In genomic region chr2:160474891-160475795, GRCh38 we compare ENCODE assay signal across 11 cellular contexts. TPM values are rescaled to one million over a fixed set of nuclear protein-coding genes. Genes with fewer than 3 reads are reported as not detected.
A peak's percentile ranks its signal among the peaks of the same experiment; 100 is the strongest.
DNase-seq lines count a peak whose midpoint lies in the region; ATAC-seq and TF ChIP-seq lines count a peak whose summit lies in the region.
"Had no signal": no experiment of that assay in that cellular context is flagged by ENCODE, and none has a peak within 500 bp of the region (broad histone marks: within the 10 kb centered on the region; RNA-seq: fewer than 3 reads in every experiment).

No MANE protein-coding gene starts in this region.

- TF ChIP-seq CTCF in fibroblast of villous mesenchyme (IDR thresholded peaks at IDR 0.05; ENCODE audit: insufficient read depth, low read depth, low read length) (no peak), smooth muscle cell (IDR thresholded peaks at IDR 0.05; ENCODE audit: borderline replicate concordance, insufficient read depth, poor library complexity, severe bottlenecking) (no peak), neural progenitor cell (IDR thresholded peaks at IDR 0.05) (no peak)

- WGBS in smooth muscle cell (ENCODE audit: low lambda C conversion rate) = 57% methylated on average over 7 of the region's 7 CpGs

- H3K4me3 ChIP-seq in SJSA1 = no peak overlapping the region
- H3K4me3 ChIP-seq in fibroblast of villous mesenchyme (ENCODE audit: low read depth, low read length) = peak overlapping the region; percentile 2
- no peak overlapping the region for H3K4me3 ChIP-seq in smooth muscle cell
- no peak overlapping the region for H3K4me3 ChIP-seq in neural progenitor cell

- H4K20me1 ChIP-seq in smooth muscle cell (ENCODE audit: low read depth) = peaks cover 48% of the 10 kb centered on the region
- H4K20me1 ChIP-seq in neural progenitor cell (ENCODE audit: low read depth) = peaks cover 12% of the 10 kb centered on the region

- H3K27me3 ChIP-seq in SJSA1 (replicated peaks) (no peaks in the 10 kb centered on the region), smooth muscle cell (ENCODE audit: low read depth) (no peaks in the 10 kb centered on the region), neural progenitor cell (no peaks in the 10 kb centered on the region)

- H3K36me3 Mint-ChIP-seq in activated T-cell treated with anti-CD3 and anti-CD28 coated beads, Interleukin-2, amount 50 U/mL, for 24 hours (ENCODE audit: low read depth) = peaks cover 3% of the 10 kb centered on the region
- H3K36me3 Mint-ChIP-seq in neural progenitor cell = peaks cover 3% of the 10 kb centered on the region

- H3K36me3 ChIP-seq in SJSA1 (peaks cover 5% of the 10 kb centered on the region; the same call in 1 of the 2 replicates), smooth muscle cell (ENCODE audit: low read depth) (no peaks in the 10 kb centered on the region), neural progenitor cell (no peaks in the 10 kb centered on the region)

- H3K4me1 ChIP-seq in SJSA1 (replicated peaks) (peaks cover 81% of the 10 kb centered on the region), smooth muscle cell (ENCODE audit: low read depth) (peaks cover 44% of the 10 kb centered on the region), neural progenitor cell (peaks cover 38% of the 10 kb centered on the region)

- peak overlapping the region; percentile 91 for H3K27ac ChIP-seq in SJSA1
- H3K27ac ChIP-seq in smooth muscle cell (ENCODE audit: low read depth) = peak overlapping the region; percentile 96
- no peak overlapping the region for H3K27ac ChIP-seq in neural progenitor cell

- H3K27ac Mint-ChIP-seq in activated T-cell treated with anti-CD3 and anti-CD28 coated beads, Interleukin-2, amount 50 U/mL, for 24 hours = peak overlapping the region; percentile 84
- H3K27ac Mint-ChIP-seq in neural progenitor cell = no peak overlapping the region

- H3K79me2 ChIP-seq in smooth muscle cell (ENCODE audit: low read depth) (peaks cover 98% of the 10 kb centered on the region), neural progenitor cell (ENCODE audit: low read depth) (peaks cover 55% of the 10 kb centered on the region)

- no peaks in the 10 kb centered on the region for H3K9me3 Mint-ChIP-seq in activated T-cell treated with anti-CD3 and anti-CD28 coated beads, Interleukin-2, amount 50 U/mL, for 24 hours
- no peaks in the 10 kb centered on the region for H3K9me3 Mint-ChIP-seq in neural progenitor cell

- no peak for ATAC-seq in HG03460 (IDR thresholded peaks at IDR 0.05; ENCODE audit: unreplicated experiment)
- ATAC-seq in HG03025 (IDR thresholded peaks at IDR 0.05; ENCODE audit: low FRiP score, unreplicated experiment) = no peak
- ATAC-seq: sciatic nerve had no signal

- H3F3A ChIP-seq in smooth muscle cell (ENCODE audit: low read depth) (peaks cover 13% of the 10 kb centered on the region), neural progenitor cell (ENCODE audit: low read depth) (peaks cover 3% of the 10 kb centered on the region)

- H2AFZ ChIP-seq in smooth muscle cell (ENCODE audit: low read depth) = no peak overlapping the region
- no peak overlapping the region for H2AFZ ChIP-seq in neural progenitor cell (replicated peaks)

- H3K9me3 ChIP-seq in SJSA1 (replicated peaks) = no peaks in the 10 kb centered on the region
- H3K9me3 ChIP-seq in smooth muscle cell (replicated peaks; ENCODE audit: low read depth) = no peaks in the 10 kb centered on the region
- H3K9me3 ChIP-seq in neural progenitor cell (ENCODE audit: low read depth) = no peaks in the 10 kb centered on the region

- H3K27me3 Mint-ChIP-seq in activated T-cell treated with anti-CD3 and anti-CD28 coated beads, Interleukin-2, amount 50 U/mL, for 24 hours = no peaks in the 10 kb centered on the region
- no peaks in the 10 kb centered on the region for H3K27me3 Mint-ChIP-seq in neural progenitor cell (ENCODE audit: insufficient read depth, low read depth)

- H3K4me2 ChIP-seq in smooth muscle cell (peak overlapping the region; percentile 71), neural progenitor cell (no peak overlapping the region)

- H3K9ac ChIP-seq in smooth muscle cell (ENCODE audit: low read depth) (peak overlapping the region; percentile 86), neural progenitor cell (no peak overlapping the region)

- peaks cover 70% of the 10 kb centered on the region for H3K4me1 Mint-ChIP-seq in activated T-cell treated with anti-CD3 and anti-CD28 coated beads, Interleukin-2, amount 50 U/mL, for 24 hours (ENCODE audit: low read depth)
- H3K4me1 Mint-ChIP-seq in neural progenitor cell = peaks cover 22% of the 10 kb centered on the region

- DNase-seq in activated T-cell treated with anti-CD3 and anti-CD28 coated beads, Interleukin-2, amount 50 U/mL, for 24 hours = no peak
- DNase-seq in activated T-cell treated with anti-CD3 and anti-CD28 coated beads, Interleukin-2, amount 50 U/mL, for 48 hours = no peak
- DNase-seq in SJSA1 (ENCODE audit: low read depth in 1 of 2, low spot score in 2 of 2) (peak in 1 of 2 experiments; percentile 63), fibroblast of villous mesenchyme (ENCODE audit: low read depth) (peak; percentile 58), smooth muscle cell (lab: John Stamatoyannopoulos, UW; ENCODE audit: unreplicated experiment) (no peak), neural progenitor cell (ENCODE audit: low spot score) (no peak)
- DNase-seq: Kasumi-1, NCI-H2029 had no signal

- H3K4me3 Mint-ChIP-seq in activated T-cell treated with anti-CD3 and anti-CD28 coated beads, Interleukin-2, amount 50 U/mL, for 24 hours = no peak overlapping the region
- H3K4me3 Mint-ChIP-seq in neural progenitor cell = no peak overlapping the region

RNA-seq across cellular contexts. Expression of gene RBMS1, which starts 18.5 kb away (rescaled TPM):
- total RNA-seq in SJSA1 (2014; rRNA removed; shearing (Covaris generic)) = 79.2 and 111 TPM in 2 replicates
- total RNA-seq in fibroblast of villous mesenchyme (72.8 and 121 TPM in 2 replicates), smooth muscle cell (142 and 160 TPM in 2 replicates), neural progenitor cell (ENCODE audit: low replicate concordance) (70.5 and 101 TPM in 2 replicates)
- 103 and 116 TPM in 2 replicates for polyA plus RNA-seq in smooth muscle cell
